ENCODE assay signal across 9 cellular contexts in genomic region chr3:159732172-159733111, GRCh38.
DNase-seq lines count a peak whose midpoint lies in the region; ATAC-seq and TF ChIP-seq lines count a peak whose summit lies in the region.
"Had no signal": no experiment of that assay in that cellular context is flagged by ENCODE, and none has a peak within 500 bp of the region (broad histone marks: within the 10 kb centered on the region; RNA-seq: fewer than 3 reads in every experiment).

No MANE protein-coding gene starts in this region.

- peak; percentile 32 for TF ChIP-seq RAD21 in HCT116 (IDR thresholded peaks at IDR 0.05; ENCODE audit: low read depth)

- H3K27ac Mint-ChIP-seq in activated T-helper 1 cell treated with anti-CD3 and anti-CD28 coated beads, Interleukin-12 subunit alpha, Interleukin-12 subunit beta, Interleukin-2, Interleukin-4 antibody, amounts not matched to agents 30 ng/mL and 10 ng/mL and 1 ng/mL, durations not matched to agents 14 hours and 24 hours and 36 hours: no peak overlapping the region

- no peaks in the 10 kb centered on the region for H3K9me3 Mint-ChIP-seq in activated T-helper 1 cell treated with anti-CD3 and anti-CD28 coated beads, Interleukin-12 subunit alpha, Interleukin-12 subunit beta, Interleukin-2, Interleukin-4 antibody, amounts not matched to agents 30 ng/mL and 10 ng/mL and 1 ng/mL, durations not matched to agents 14 hours and 24 hours and 36 hours

- H3K9ac ChIP-seq in HCT116 (ENCODE audit: low read length) (no peak overlapping the region), skeletal muscle satellite cell (ENCODE audit: low read depth, low read length) (peak overlapping the region; percentile 60)

- H4K20me1 ChIP-seq in HCT116 (ENCODE audit: insufficient read depth): no peaks in the 10 kb centered on the region

- no peak overlapping the region for H3K4me3 Mint-ChIP-seq in activated T-helper 1 cell treated with anti-CD3 and anti-CD28 coated beads, Interleukin-12 subunit alpha, Interleukin-12 subunit beta, Interleukin-2, Interleukin-4 antibody, amounts not matched to agents 30 ng/mL and 10 ng/mL and 1 ng/mL, durations not matched to agents 14 hours and 24 hours and 36 hours

- H3K9me3 ChIP-seq in HCT116 (ENCODE audit: control insufficient read depth in 1 of 2, insufficient read depth in 1 of 2, low read depth in 1 of 2, low read length in 2 of 2): no peaks in the 10 kb centered on the region
- H3K9me3 ChIP-seq in ascending aorta: no peaks in the 10 kb centered on the region
- no peaks in the 10 kb centered on the region for H3K9me3 ChIP-seq in skeletal muscle satellite cell (replicated peaks; ENCODE audit: low read length)

- H3K36me3 Mint-ChIP-seq in activated T-helper 1 cell treated with anti-CD3 and anti-CD28 coated beads, Interleukin-12 subunit alpha, Interleukin-12 subunit beta, Interleukin-2, Interleukin-4 antibody, amounts not matched to agents 30 ng/mL and 10 ng/mL and 1 ng/mL, durations not matched to agents 14 hours and 24 hours and 36 hours (ENCODE audit: low read depth): no peaks in the 10 kb centered on the region

- H3K9me2 ChIP-seq in HCT116 (ENCODE audit: insufficient read depth): no peaks in the 10 kb centered on the region

- H3K27ac ChIP-seq in HCT116 (ENCODE audit: low read depth, low read length): no peak overlapping the region
- H3K27ac ChIP-seq in ascending aorta: peak overlapping the region; percentile 45 to 50

- H3K4me1 ChIP-seq in HCT116 (ENCODE audit: control insufficient read depth in 1 of 2, insufficient read depth in 2 of 2, low read length in 2 of 2) (peaks cover 3 to 22% of the 10 kb centered on the region in 2 experiments; a peak in 3 of 4 replicates), ascending aorta (peaks cover 0 to 9% of the 10 kb centered on the region in 2 donors), skeletal muscle satellite cell (ENCODE audit: control insufficient read depth, insufficient read depth, low read length) (peaks cover 30% of the 10 kb centered on the region)

- DNase-seq in HCT116 (ENCODE audit: low read depth, low spot score) (peak; percentile 27), ascending aorta (ENCODE audit: low spot score in 2 of 2) (no peak), hepatic stellate cell (ENCODE audit: low spot score) (peak; percentile 49), NCI-H2196 (lab: John Stamatoyannopoulos, UW; ENCODE audit: unreplicated experiment) (no peak), NCI-H446 treated with DMSO at 0.1 percent for 48 hours (lab: John Stamatoyannopoulos, UW) (no peak)
- no peak for DNase-seq in stimulated activated CD4-positive, alpha-beta T cell treated with anti-CD3 and anti-CD28 coated beads, Interleukin-4, amount 100 ng/mL, for 4 hours
- DNase-seq in activated T-helper 1 cell treated with anti-CD3 and anti-CD28 coated beads, Interleukin-12 subunit alpha, Interleukin-12 subunit beta, Interleukin-2, Interleukin-4 antibody, amounts not matched to agents 30 ng/mL and 10 ng/mL and 1 ng/mL, durations not matched to agents 14 hours and 24 hours and 36 hours (ENCODE audit: low spot score): no peak
- DNase-seq: RPMI8226 had no signal

- no TSS peak for BruUV-seq in HCT116 (replicated peaks; lab: Mats Ljungman, UMichigan)

- peaks cover 3% of the 10 kb centered on the region for H3K27me3 Mint-ChIP-seq in activated T-helper 1 cell treated with anti-CD3 and anti-CD28 coated beads, Interleukin-12 subunit alpha, Interleukin-12 subunit beta, Interleukin-2, Interleukin-4 antibody, amounts not matched to agents 30 ng/mL and 10 ng/mL and 1 ng/mL, durations not matched to agents 14 hours and 24 hours and 36 hours (ENCODE audit: insufficient read depth)

- H2AFZ ChIP-seq in HCT116 (ENCODE audit: low read depth, low read length, poor library complexity, severe bottlenecking): peak overlapping the region; percentile 84

- H3K79me2 ChIP-seq in HCT116 (ENCODE audit: insufficient read depth, low read length): no peaks in the 10 kb centered on the region

- CTCF ChIA-PET in HCT116 (lab: Charles Lee): no interaction called here

- H3K27me3 ChIP-seq in HCT116 (ENCODE audit: insufficient read depth, low read length) (no peaks in the 10 kb centered on the region), ascending aorta (no peaks in the 10 kb centered on the region), skeletal muscle satellite cell (ENCODE audit: control insufficient read depth, insufficient read depth, low read length) (no peaks in the 10 kb centered on the region)

- ATAC-seq in HCT116: peak; percentile 94

- H3K4me2 ChIP-seq in HCT116 (ENCODE audit: low read length): peak overlapping the region; percentile 73
- peak overlapping the region; percentile 64 for H3K4me2 ChIP-seq in skeletal muscle satellite cell (ENCODE audit: low read length)

- no peak for TF ChIP-seq POLR2A in HCT116 (IDR thresholded peaks at IDR 0.05; ENCODE audit: borderline replicate concordance, extremely low read depth, insufficient read depth, insufficient read length)

- intact Hi-C loops in HCT116 (cut with micrococcal nuclease): no loop called here
- intact Hi-C loops in ascending aorta (cut with DNase I): loop anchor here (1.0 to 10.0 kb wide), 2 partner anchors 29 to 118 kb away; no protein-coding TSS in a partner anchor
- intact Hi-C loops in activated T-helper 1 cell treated with anti-CD3 and anti-CD28 coated beads, Interleukin-12 subunit alpha, Interleukin-12 subunit beta, Interleukin-2, Interleukin-4 antibody, amounts not matched to agents 30 ng/mL and 10 ng/mL and 1 ng/mL, durations not matched to agents 14 hours and 24 hours and 36 hours (cut with micrococcal nuclease): no loop called here

- RAD21 ChIA-PET in HCT116 (lab: Charles Lee; ENCODE audit: low non-redundant PET in 1 of 2, low total read pairs in 2 of 2, uncharacterized antibody in 2 of 2, unreplicated experiment in 2 of 2): interaction anchor here in 1 of 2 experiments (0.6 kb wide), 1 partner anchor 73 kb away, joined by 3 read pairs; no protein-coding TSS in a partner anchor

- H3K4me3 ChIP-seq in HCT116 (replicated peaks in 1 of 2; ENCODE audit: low read depth in 1 of 2, low read length in 2 of 2): peak overlapping the region; percentile 26 to 49
- H3K4me3 ChIP-seq in ascending aorta: peak overlapping the region; percentile 39 to 52
- peak overlapping the region; percentile 47 for H3K4me3 ChIP-seq in skeletal muscle satellite cell (ENCODE audit: low read length)

- H3K4me1 Mint-ChIP-seq in activated T-helper 1 cell treated with anti-CD3 and anti-CD28 coated beads, Interleukin-12 subunit alpha, Interleukin-12 subunit beta, Interleukin-2, Interleukin-4 antibody, amounts not matched to agents 30 ng/mL and 10 ng/mL and 1 ng/mL, durations not matched to agents 14 hours and 24 hours and 36 hours (ENCODE audit: low read depth): no peaks in the 10 kb centered on the region

- TF ChIP-seq CTCF in HCT116 (IDR thresholded peaks at IDR 0.05 in 2 of 3, conservative IDR thresholded peaks at IDR 0.05 in 1 of 3; ENCODE audit: borderline replicate concordance in 1 of 3, insufficient read depth in 1 of 3, low read depth in 2 of 3, low read length in 2 of 3) (no peak), ascending aorta (IDR thresholded peaks at IDR 0.05) (no peak)

- POLR2A ChIA-PET in HCT116 (lab: Charles Lee): no interaction called here

- H3K36me3 ChIP-seq in HCT116 (ENCODE audit: control insufficient read depth in 1 of 2, insufficient read depth in 2 of 2, low read length in 2 of 2): no peaks in the 10 kb centered on the region
- H3K36me3 ChIP-seq in ascending aorta: no peaks in the 10 kb centered on the region
- no peaks in the 10 kb centered on the region for H3K36me3 ChIP-seq in skeletal muscle satellite cell (ENCODE audit: insufficient read depth, low read length)

TF ChIP-seq in HCT116, 20 proteins besides CTCF, POLR2A, EP300 and RAD21:
- TF ChIP-seq EGR1 (IDR thresholded peaks at IDR 0.05; ENCODE audit: low read depth) (no peak), TCF7L2 (IDR thresholded peaks at IDR 0.05; ENCODE audit: borderline replicate concordance, extremely low read depth, insufficient read depth, insufficient read length) (no peak), SRF (IDR thresholded peaks at IDR 0.05; ENCODE audit: low read depth) (peak; percentile 96), FOSL1 (IDR thresholded peaks at IDR 0.05; ENCODE audit: low read depth) (no peak), YY1 (IDR thresholded peaks at IDR 0.05; ENCODE audit: extremely low read depth, insufficient replicate concordance, low read depth, low read length) (no peak), ZNF274 (IDR thresholded peaks at IDR 0.05; ENCODE audit: low read depth, low read length) (no peak), SP1 (IDR thresholded peaks at IDR 0.05; ENCODE audit: low read depth) (no peak), MAX (IDR thresholded peaks at IDR 0.05) (peak; percentile 37; the same call in 1 of the 2 replicates), SIN3A (IDR thresholded peaks at IDR 0.05; ENCODE audit: low read depth) (no peak), EZH2 (IDR thresholded peaks at IDR 0.05) (no peak), EZH2phosphoT487 (IDR thresholded peaks at IDR 0.05; ENCODE audit: borderline replicate concordance) (no peak)
TF ChIP-seq in HCT116: peak in this region for 2.

Comparison
In these comparisons a context has a peak if more than half of its experiments do, and no peak if none do; other contexts are left out.
1. DNase-seq: peak in HCT116 (single experiment) and hepatic stellate cell (single experiment); none in ascending aorta (0 of 2), stimulated activated CD4-positive, alpha-beta T cell treated with anti-CD3 and anti-CD28 coated beads, Interleukin-4, amount 100 ng/mL, for 4 hours (0 of 2), NCI-H2196 (single experiment), NCI-H446 treated with DMSO at 0.1 percent for 48 hours (single experiment) and activated T-helper 1 cell treated with anti-CD3 and anti-CD28 coated beads, Interleukin-12 subunit alpha, Interleukin-12 subunit beta, Interleukin-2, Interleukin-4 antibody, amounts not matched to agents 30 ng/mL and 10 ng/mL and 1 ng/mL, durations not matched to agents 14 hours and 24 hours and 36 hours (single experiment).
2. Peak in every context shown above with its lines, with median percentiles within 50 percentile points of each other: H3K4me3 ChIP-seq.